ENCODE assay signal across 10 cellular contexts in the genomic region with DNA sequence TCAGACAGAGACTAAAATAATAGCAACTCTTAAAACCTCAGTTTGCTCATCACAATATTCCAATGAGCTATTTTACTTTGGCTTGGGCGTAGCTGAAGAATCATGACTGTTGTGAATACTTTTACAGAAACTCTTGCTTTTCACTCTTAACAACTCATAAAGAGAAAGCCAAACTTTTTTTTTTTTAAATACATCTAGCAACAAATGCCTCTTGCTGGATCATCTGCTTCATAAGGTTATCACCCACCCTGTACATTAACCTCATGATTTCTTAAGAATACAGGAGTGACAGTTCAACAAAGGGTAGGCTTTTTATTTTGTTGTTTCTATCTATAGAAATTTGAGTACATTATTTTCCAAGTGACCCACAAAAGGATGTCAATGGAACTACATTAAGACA.
"Had no signal": no experiment of that assay in that cellular context is flagged by ENCODE, and none has a peak within 500 bp of the region (broad histone marks: within the 10 kb centered on the region; RNA-seq: fewer than 3 reads in every experiment).

No MANE protein-coding gene starts in this region.

- H3K4me3 ChIP-seq: GM23248, HAP-1, K562 had no signal

- H3K4me3 Mint-ChIP-seq: HFFc6 had no signal

- H3K9ac ChIP-seq: GM23248 had no signal

- H3K27ac ChIP-seq: GM23248, HL-60 had no signal

- H2AFZ ChIP-seq: GM23248 had no signal

- H3K9me3 Mint-ChIP-seq: HFFc6 had no signal

- H3K27ac Mint-ChIP-seq: HFFc6 had no signal

- H3K4me1 ChIP-seq: HAP-1 had no signal

- DNase-seq: GM23248, GOT3, H7, HFFc6, KG1 had no signal

- H3K9me3 ChIP-seq: HAP-1 had no signal

- H3K36me3 ChIP-seq: HAP-1 had no signal

- ATAC-seq: HCT116, HepG2, K562 had no signal
